ENCODE assay signal across 19 cellular contexts in the genomic region with DNA sequence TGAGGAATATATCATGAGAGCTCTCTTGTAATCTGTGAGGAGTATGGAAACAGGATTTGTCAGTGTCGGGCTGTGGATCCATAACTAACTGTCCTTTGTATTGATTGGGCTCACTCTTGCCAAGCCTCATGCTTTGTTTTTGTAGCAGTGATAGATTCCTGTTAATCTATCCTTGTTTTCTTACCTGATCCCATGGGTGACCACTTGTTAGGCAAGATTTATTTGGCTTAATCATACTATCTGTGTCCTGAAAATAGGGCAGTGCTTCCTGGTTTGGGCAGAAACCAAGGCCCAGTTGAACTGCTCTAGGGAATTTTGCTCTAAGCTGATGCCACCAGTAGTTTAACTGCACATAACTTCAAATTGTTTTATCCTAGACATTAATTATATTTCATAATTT. TPM values are rescaled to one million over a fixed set of nuclear protein-coding genes. Genes with fewer than 3 reads are reported as not detected.
A peak's percentile ranks its signal among the peaks of the same experiment; 100 is the strongest.
DNase-seq lines count a peak whose midpoint lies in the region; ATAC-seq and TF ChIP-seq lines count a peak whose summit lies in the region.
"Had no signal": no experiment of that assay in that cellular context is flagged by ENCODE, and none has a peak within 500 bp of the region (broad histone marks: within the 10 kb centered on the region; RNA-seq: fewer than 3 reads in every experiment).

No MANE protein-coding gene starts in this region.

- H3K4me1 ChIP-seq in psoas muscle (peaks cover 69% of the 10 kb centered on the region), osteoblast (ENCODE audit: insufficient read depth, low read length) (peaks cover 22% of the 10 kb centered on the region)

- H3K4me3 ChIP-seq in epithelial cell of esophagus (ENCODE audit: low read length) (no peak overlapping the region), psoas muscle (no peak overlapping the region), osteoblast (ENCODE audit: insufficient read depth, low read length) (no peak overlapping the region)

- no peak for ATAC-seq in activated CD8-positive, alpha-beta T cell treated with anti-CD3 and anti-CD28 coated beads for 36 hours
- ATAC-seq in activated CD8-positive, alpha-beta T cell treated with anti-CD3 and anti-CD28 coated beads, Interleukin-2, amount 10 ng/mL, durations not matched to agents 7 days and 5 days, result no peak
- ATAC-seq in psoas muscle (peak in 1 of 4 donors; percentile 29), HG02678 (IDR thresholded peaks at IDR 0.05; ENCODE audit: unreplicated experiment) (no peak), GM18868 (IDR thresholded peaks at IDR 0.05; ENCODE audit: unreplicated experiment) (no peak)

- no peak overlapping the region for H2AFZ ChIP-seq in osteoblast (ENCODE audit: low read length)

- WGBS in psoas muscle, 3 donors, result 77 to 89% (median 88%) methylated on average over 1 of the region's 1 CpG

- H3K36me3 Mint-ChIP-seq in activated CD8-positive, alpha-beta T cell treated with anti-CD3 and anti-CD28 coated beads for 36 hours (ENCODE audit: low read depth), result peaks cover 67% of the 10 kb centered on the region
- peaks cover 47% of the 10 kb centered on the region for H3K36me3 Mint-ChIP-seq in activated CD8-positive, alpha-beta T cell treated with anti-CD3 and anti-CD28 coated beads, Interleukin-2, amount 10 ng/mL, durations not matched to agents 7 days and 5 days (ENCODE audit: low read depth)
- peaks cover 8% of the 10 kb centered on the region for H3K36me3 Mint-ChIP-seq in Calu3 (ENCODE audit: insufficient read depth, unreplicated experiment)

- no peak for DNase-seq in activated CD8-positive, alpha-beta T cell treated with anti-CD3 and anti-CD28 coated beads for 36 hours
- no peak for DNase-seq in activated CD8-positive, alpha-beta T cell treated with anti-CD3 and anti-CD28 coated beads, Interleukin-2, amount 10 ng/mL, durations not matched to agents 7 days and 5 days
- peak; percentile 8 for DNase-seq in Calu3
- peak; percentile 40 for DNase-seq in epithelial cell of esophagus (ENCODE audit: low read depth)
- no peak for DNase-seq in psoas muscle
- DNase-seq in osteoblast (ENCODE audit: insufficient read length, low spot score, missing footprints), result no peak
- DNase-seq: 8988T, BE2C, GF-D8, NCI-H1048, NCI-H1436 treated with DMSO at 0.1 percent for 48 hours, NCI-H2029 treated with DMSO at 0.1 percent for 48 hours, NCI-H2171 treated with DMSO at 0.1 percent for 48 hours, NCI-H748 treated with DMSO at 0.1 percent for 48 hours, OCI-M1 had no signal

- H3K27me3 ChIP-seq in psoas muscle (ENCODE audit: insufficient read depth in 3 of 3, low read length in 2 of 3) (no peaks in the 10 kb centered on the region), osteoblast (ENCODE audit: insufficient read depth, low read length) (no peaks in the 10 kb centered on the region)
- H3K27me3 ChIP-seq: BE2C had no signal

- intact Hi-C loops in activated CD8-positive, alpha-beta T cell treated with anti-CD3 and anti-CD28 coated beads for 36 hours (cut with micrococcal nuclease), result no loop called here
- intact Hi-C loops in Calu3 (cut with micrococcal nuclease; ENCODE audit: unreplicated experiment), result no loop called here
- intact Hi-C loops in psoas muscle (cut with DNase I), result loop anchor here in 1 of 2 donors (5.0 kb wide), 1 partner anchor 102 kb away; a partner anchor contains a TSS

- H3K9me3 ChIP-seq in psoas muscle, result no peaks in the 10 kb centered on the region
- H3K9me3 ChIP-seq in osteoblast (ENCODE audit: low read depth, low read length), result no peaks in the 10 kb centered on the region
- H3K9me3 ChIP-seq: BE2C had no signal

- no peak overlapping the region for H3K4me2 ChIP-seq in osteoblast (ENCODE audit: insufficient read depth, low read length)
- H3K4me2 ChIP-seq: KMS-11 had no signal

- POLR2A ChIA-PET in activated CD8-positive, alpha-beta T cell treated with anti-CD3 and anti-CD28 coated beads for 36 hours (lab: Charles Lee), result interaction anchor here (0.6 to 1.2 kb wide), 3 partner anchors 18 to 43 kb away, joined by 3 to 4 read pairs (median 4); no protein-coding TSS in a partner anchor
- POLR2A ChIA-PET in activated CD8-positive, alpha-beta T cell treated with anti-CD3 and anti-CD28 coated beads, Interleukin-2, amount 10 ng/mL, durations not matched to agents 7 days and 5 days (lab: Charles Lee), result no interaction called here

- peak overlapping the region; percentile 11 for H3K27ac ChIP-seq in psoas muscle
- no peak overlapping the region for H3K27ac ChIP-seq in osteoblast (ENCODE audit: low read depth, low read length)
- H3K27ac ChIP-seq: KMS-11, RWPE1 had no signal

- CTCF ChIA-PET in activated CD8-positive, alpha-beta T cell treated with anti-CD3 and anti-CD28 coated beads for 36 hours (lab: Charles Lee), result interaction anchor here (1.1 to 1.2 kb wide), 3 partner anchors 14 to 99 kb away, joined by 3 to 4 read pairs (median 3); no protein-coding TSS in a partner anchor
- CTCF ChIA-PET in activated CD8-positive, alpha-beta T cell treated with anti-CD3 and anti-CD28 coated beads, Interleukin-2, amount 10 ng/mL, durations not matched to agents 7 days and 5 days (lab: Charles Lee), result interaction anchor here (0.9 to 1.4 kb wide), 2 partner anchors 9 to 145 kb away, joined by 3 to 4 read pairs; a partner anchor contains a TSS
- CTCF ChIA-PET in Calu3 (lab: Charles Lee), result interaction anchor here (0.9 kb wide), 1 partner anchor 125 kb away, joined by 4 read pairs; no protein-coding TSS in a partner anchor

- no peak for TF ChIP-seq CTCF in activated CD8-positive, alpha-beta T cell treated with anti-CD3 and anti-CD28 coated beads for 36 hours (IDR thresholded peaks at IDR 0.05)
- TF ChIP-seq CTCF in Calu3 (IDR thresholded peaks at IDR 0.05; ENCODE audit: unreplicated experiment), result no peak
- no peak for TF ChIP-seq CTCF in epithelial cell of esophagus (IDR thresholded peaks at IDR 0.05; ENCODE audit: insufficient read depth, low read depth, low read length, missing control alignments)
- no peak for TF ChIP-seq CTCF in psoas muscle (IDR thresholded peaks at IDR 0.05)
- no peak for TF ChIP-seq CTCF in osteoblast (IDR thresholded peaks at IDR 0.05; ENCODE audit: extremely low read depth, low read depth, low read length)

- no TSS peak for BruUV-seq in Calu3 (replicated peaks; lab: Mats Ljungman, UMichigan)

- no peak overlapping the region for H3K4me3 Mint-ChIP-seq in activated CD8-positive, alpha-beta T cell treated with anti-CD3 and anti-CD28 coated beads for 36 hours
- H3K4me3 Mint-ChIP-seq in activated CD8-positive, alpha-beta T cell treated with anti-CD3 and anti-CD28 coated beads, Interleukin-2, amount 10 ng/mL, durations not matched to agents 7 days and 5 days, result no peak overlapping the region
- no peak overlapping the region for H3K4me3 Mint-ChIP-seq in Calu3 (ENCODE audit: low read depth, unreplicated experiment)

- peaks cover 96% of the 10 kb centered on the region for H3K79me2 ChIP-seq in osteoblast (ENCODE audit: insufficient read depth, low read length)

- H3K27ac Mint-ChIP-seq in activated CD8-positive, alpha-beta T cell treated with anti-CD3 and anti-CD28 coated beads for 36 hours, result peak overlapping the region; percentile 25
- H3K27ac Mint-ChIP-seq in activated CD8-positive, alpha-beta T cell treated with anti-CD3 and anti-CD28 coated beads, Interleukin-2, amount 10 ng/mL, durations not matched to agents 7 days and 5 days, result no peak overlapping the region
- no peak overlapping the region for H3K27ac Mint-ChIP-seq in Calu3 (ENCODE audit: unreplicated experiment)

- peaks cover 7% of the 10 kb centered on the region for H3K9me3 Mint-ChIP-seq in activated CD8-positive, alpha-beta T cell treated with anti-CD3 and anti-CD28 coated beads for 36 hours
- no peaks in the 10 kb centered on the region for H3K9me3 Mint-ChIP-seq in activated CD8-positive, alpha-beta T cell treated with anti-CD3 and anti-CD28 coated beads, Interleukin-2, amount 10 ng/mL, durations not matched to agents 7 days and 5 days (ENCODE audit: insufficient read depth)
- H3K9me3 Mint-ChIP-seq in Calu3 (ENCODE audit: low read depth, unreplicated experiment), result no peaks in the 10 kb centered on the region

- H3K4me1 Mint-ChIP-seq in activated CD8-positive, alpha-beta T cell treated with anti-CD3 and anti-CD28 coated beads for 36 hours (ENCODE audit: low read depth), result peaks cover 73% of the 10 kb centered on the region
- peaks cover 64% of the 10 kb centered on the region for H3K4me1 Mint-ChIP-seq in activated CD8-positive, alpha-beta T cell treated with anti-CD3 and anti-CD28 coated beads, Interleukin-2, amount 10 ng/mL, durations not matched to agents 7 days and 5 days (ENCODE audit: low read depth)
- peaks cover 34% of the 10 kb centered on the region for H3K4me1 Mint-ChIP-seq in Calu3 (ENCODE audit: low read depth, unreplicated experiment)

- H3K27me3 Mint-ChIP-seq in activated CD8-positive, alpha-beta T cell treated with anti-CD3 and anti-CD28 coated beads for 36 hours, result no peaks in the 10 kb centered on the region
- no peaks in the 10 kb centered on the region for H3K27me3 Mint-ChIP-seq in activated CD8-positive, alpha-beta T cell treated with anti-CD3 and anti-CD28 coated beads, Interleukin-2, amount 10 ng/mL, durations not matched to agents 7 days and 5 days (ENCODE audit: low read depth)
- H3K27me3 Mint-ChIP-seq in Calu3 (ENCODE audit: unreplicated experiment), result no peaks in the 10 kb centered on the region

- H3K36me3 ChIP-seq in psoas muscle (ENCODE audit: insufficient read depth in 1 of 2, low read depth in 1 of 2) (peaks cover 0 to 3% of the 10 kb centered on the region in 2 donors), osteoblast (ENCODE audit: insufficient read depth, low read length) (no peaks in the 10 kb centered on the region)

- H4K20me1 ChIP-seq in osteoblast (ENCODE audit: insufficient read depth, low read length), result peaks cover 68% of the 10 kb centered on the region

RNA-seq across cellular contexts. Expression of a gene that starts 6.1 kb away (rescaled TPM):
- total RNA-seq in activated CD8-positive, alpha-beta T cell treated with anti-CD3 and anti-CD28 coated beads for 36 hours, result 10 to 100 TPM; 93.8 to 96.9 TPM
- 10 to 100 TPM; 47.2 TPM for total RNA-seq in activated CD8-positive, alpha-beta T cell treated with anti-CD3 and anti-CD28 coated beads, Interleukin-2, amount 10 ng/mL, durations not matched to agents 7 days and 5 days
- 58.0 and 70.1 TPM in 2 replicates for total RNA-seq in Calu3 (2022)
- 10 to 100 TPM; 28.5 to 34.1 (median 31.8) TPM for total RNA-seq in psoas muscle
- polyA plus RNA-seq in psoas muscle, result 10 to 100 TPM; 22.9 to 34.2 (median 23.7) TPM
- total RNA-seq in osteoblast, result 87.5 and 115 TPM in 2 replicates

Comparison
In these comparisons a context has a peak if more than half of its experiments do, and no peak if none do; other contexts are left out.
1. DNase-seq: peak in Calu3 (single experiment) and epithelial cell of esophagus (single experiment); none in activated CD8-positive, alpha-beta T cell treated with anti-CD3 and anti-CD28 coated beads for 36 hours (single experiment), activated CD8-positive, alpha-beta T cell treated with anti-CD3 and anti-CD28 coated beads, Interleukin-2, amount 10 ng/mL, durations not matched to agents 7 days and 5 days (single experiment), psoas muscle (0 of 2) and osteoblast (single experiment).